ENCODE assay signal across 1 cellular context in the genomic region with DNA sequence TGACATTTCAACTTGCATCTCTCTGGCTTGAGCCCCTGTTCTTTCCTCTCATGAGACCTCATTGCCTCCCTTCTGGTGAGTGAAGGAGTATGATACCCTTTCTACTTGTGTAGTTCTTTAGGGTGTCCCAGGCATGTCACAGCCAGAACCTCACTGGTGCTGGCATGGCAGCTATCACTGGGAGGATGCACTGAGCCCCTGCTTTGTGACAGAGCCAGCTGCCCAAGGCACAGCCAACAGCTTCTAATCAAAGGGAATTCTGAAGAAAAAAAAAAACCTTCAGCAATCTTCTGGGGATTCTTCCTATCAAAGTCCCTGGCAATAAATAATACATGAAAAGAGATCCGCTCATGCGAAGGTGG.
TF ChIP-seq lines count a peak whose summit lies in the region.

No MANE protein-coding gene starts in this region.

TF ChIP-seq in K562, 482 proteins besides CTCF, POLR2A, EP300 and RAD21 (continued from another document):
- no peak for TF ChIP-seq ZNF24 (IDR thresholded peaks at IDR 0.05)
- TF ChIP-seq PCBP2 (IDR thresholded peaks at IDR 0.05; ENCODE audit: low read depth, low read length, poor library complexity, severe bottlenecking) = no peak
- TF ChIP-seq, protein P1, sequence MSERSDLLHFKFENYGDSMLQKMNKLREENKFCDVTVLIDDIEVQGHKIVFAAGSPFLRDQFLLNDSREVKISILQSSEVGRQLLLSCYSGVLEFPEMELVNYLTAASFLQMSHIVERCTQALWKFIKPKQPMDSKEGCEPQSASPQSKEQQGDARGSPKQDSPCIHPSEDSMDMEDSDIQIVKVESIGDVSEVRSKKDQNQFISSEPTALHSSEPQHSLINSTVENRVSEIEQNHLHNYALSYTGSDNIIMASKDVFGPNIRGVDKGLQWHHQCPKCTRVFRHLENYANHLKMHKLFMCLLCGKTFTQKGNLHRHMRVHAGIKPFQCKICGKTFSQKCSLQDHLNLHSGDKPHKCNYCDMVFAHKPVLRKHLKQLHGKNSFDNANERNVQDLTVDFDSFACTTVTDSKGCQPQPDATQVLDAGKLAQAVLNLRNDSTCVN (CRISPR knock-in tag; IDR thresholded peaks at IDR 0.05) = no peak
- TF ChIP-seq KHSRP (IDR thresholded peaks at IDR 0.05) = no peak
